Comparison of ENCODE assay signal across 14 cellular contexts in the genomic region with DNA sequence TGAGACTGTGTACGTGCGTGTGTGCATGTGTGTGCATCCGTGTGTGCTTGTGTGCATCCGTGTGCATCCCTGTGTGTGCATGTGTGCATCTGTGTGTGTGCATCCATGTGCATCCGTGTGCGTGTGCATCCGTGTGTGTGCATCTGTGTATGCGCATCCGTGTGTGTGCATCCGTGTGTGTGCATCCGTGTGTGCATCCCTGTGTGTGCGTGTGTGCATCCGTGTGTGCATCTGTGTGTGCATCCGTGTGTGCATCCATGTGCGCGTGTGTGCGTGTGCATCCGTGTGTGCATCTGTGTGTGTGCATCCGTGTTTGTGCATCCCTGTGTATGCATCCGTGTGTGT. TPM values are rescaled to one million over a fixed set of nuclear protein-coding genes. Genes with fewer than 3 reads are reported as not detected.
DNase-seq lines count a peak whose midpoint lies in the region; ATAC-seq and TF ChIP-seq lines count a peak whose summit lies in the region.
"Had no signal": no experiment of that assay in that cellular context is flagged by ENCODE, and none has a peak within 500 bp of the region (broad histone marks: within the 10 kb centered on the region; RNA-seq: fewer than 3 reads in every experiment).

No MANE protein-coding gene starts in this region.

- H2AFZ ChIP-seq in IMR-90 (replicated peaks; ENCODE audit: low read length, poor library complexity) = peak overlapping the region; percentile 51

- peak overlapping the region; percentile 90 to 100 (median 98) for H3K27ac Mint-ChIP-seq in CD8-positive, alpha-beta memory T cell
- H3K27ac Mint-ChIP-seq in activated naive CD8-positive, alpha-beta T cell treated with anti-CD3 and anti-CD28 coated beads, Interleukin-2, amount 10 ng/mL, durations not matched to agents 7 days and 5 days = peak overlapping the region; percentile 52
- H3K27ac Mint-ChIP-seq in natural killer cell = peak overlapping the region; percentile 91 to 93
- H3K27ac Mint-ChIP-seq: type B pancreatic cell had no signal

- H2BK20ac ChIP-seq in IMR-90 (ENCODE audit: low read depth, low read length) = no peak overlapping the region

- no peak overlapping the region for H3K56ac ChIP-seq in IMR-90 (ENCODE audit: extremely low read depth, insufficient read depth, low read length)

- no peak overlapping the region for H3K18ac ChIP-seq in IMR-90 (ENCODE audit: low read depth, low read length)

- no peak overlapping the region for H3K9ac ChIP-seq in IMR-90 (ENCODE audit: low read depth, low read length)

- 98% methylated on average over 17 of the region's 20 CpGs; no CpG with 5 or more reads in 1 of the 2 experiments for WGBS in IMR-90 (ENCODE audit: extremely low coverage in 2 of 2, insufficient read length in 1 of 2), 2 experiments

- POLR2A ChIA-PET in CD8-positive, alpha-beta memory T cell (lab: Charles Lee) = interaction anchor here (0.6 to 1.9 kb wide), 6 partner anchors 9 to 1240 kb away, joined by 3 to 7 read pairs (median 6); no protein-coding TSS in a partner anchor
- POLR2A ChIA-PET in IMR-90 (lab: Charles Lee; ENCODE audit: unreplicated experiment) = no interaction called here
- POLR2A ChIA-PET in activated naive CD8-positive, alpha-beta T cell treated with anti-CD3 and anti-CD28 coated beads, Interleukin-2, amount 10 ng/mL, durations not matched to agents 7 days and 5 days (lab: Charles Lee) = interaction anchor here (0.6 to 2.0 kb wide), 4 partner anchors 24 to 73 kb away, joined by 3 to 14 read pairs (median 4); no protein-coding TSS in a partner anchor

- H3K27me3 Mint-ChIP-seq in CD8-positive, alpha-beta memory T cell = no peaks in the 10 kb centered on the region
- peaks cover 17% of the 10 kb centered on the region for H3K27me3 Mint-ChIP-seq in activated naive CD8-positive, alpha-beta T cell treated with anti-CD3 and anti-CD28 coated beads, Interleukin-2, amount 10 ng/mL, durations not matched to agents 7 days and 5 days
- peaks cover 0 to 12% of the 10 kb centered on the region in 2 donors for H3K27me3 Mint-ChIP-seq in natural killer cell (ENCODE audit: low read depth in 2 of 2)
- H3K27me3 Mint-ChIP-seq: type B pancreatic cell had no signal

- H3K4me2 ChIP-seq in IMR-90 (ENCODE audit: low read depth, low read length) = no peak overlapping the region

- H3K79me1 ChIP-seq in IMR-90 (ENCODE audit: low read depth in 1 of 2, low read length in 2 of 2) = peaks cover 0 to under 1% of the 10 kb centered on the region in 2 experiments; a peak in 1 of 4 replicates

- peak overlapping the region; percentile 62 for H3K27ac ChIP-seq in CD8-positive, alpha-beta memory T cell (ENCODE audit: low read depth, low read length)
- H3K27ac ChIP-seq in IMR-90 (ENCODE audit: insufficient read depth, low read length) = no peak overlapping the region

- H2BK15ac ChIP-seq in IMR-90 (ENCODE audit: low read depth, low read length) = no peak overlapping the region

- peak overlapping the region; percentile 34 for H3K4me3 ChIP-seq in CD8-positive, alpha-beta memory T cell (ENCODE audit: low read length)
- H3K4me3 ChIP-seq in IMR-90 (ENCODE audit: insufficient read depth, low read depth, low read length) = no peak overlapping the region

- H2AK9ac ChIP-seq in IMR-90 (replicated peaks; ENCODE audit: low read depth, low read length, poor library complexity) = peak overlapping the region; percentile 78

- no peak overlapping the region for H4K5ac ChIP-seq in IMR-90 (ENCODE audit: low read depth, low read length)

- H4K8ac ChIP-seq in IMR-90 (ENCODE audit: low read depth in 2 of 2, low read length in 2 of 2) = no peak overlapping the region

- H2BK120ac ChIP-seq in IMR-90 (ENCODE audit: low read depth, low read length) = no peak overlapping the region

- H3K9me3 ChIP-seq in CD8-positive, alpha-beta memory T cell (ENCODE audit: low read length) = no peaks in the 10 kb centered on the region
- no peaks in the 10 kb centered on the region for H3K9me3 ChIP-seq in IMR-90 (ENCODE audit: control insufficient read depth, insufficient read depth, low read length)

- peak overlapping the region; percentile 46 to 82 (median 76) for H3K4me3 Mint-ChIP-seq in CD8-positive, alpha-beta memory T cell
- H3K4me3 Mint-ChIP-seq in activated naive CD8-positive, alpha-beta T cell treated with anti-CD3 and anti-CD28 coated beads, Interleukin-2, amount 10 ng/mL, durations not matched to agents 7 days and 5 days = peak overlapping the region; percentile 19
- H3K4me3 Mint-ChIP-seq in natural killer cell = peak overlapping the region; percentile 77
- H3K4me3 Mint-ChIP-seq: HFFc6, nephron, type B pancreatic cell had no signal

- peak overlapping the region; percentile 75 for H3K14ac ChIP-seq in IMR-90 (replicated peaks; ENCODE audit: low read depth, low read length)

- peak in 1 of 5 donors; percentile 20 for DNase-seq in CD8-positive, alpha-beta memory T cell
- DNase-seq in IMR-90 (no peak), natural killer cell (no peak), RPMI8226 (no peak), NCI-H1417 (lab: John Stamatoyannopoulos, UW) (no peak)
- DNase-seq in activated naive CD8-positive, alpha-beta T cell treated with anti-CD3 and anti-CD28 coated beads, Interleukin-2, amount 10 ng/mL, durations not matched to agents 7 days and 5 days = no peak
- DNase-seq in activated CD4-positive, alpha-beta T cell treated with anti-CD3 and anti-CD28 coated beads for 1 hour = no peak
- DNase-seq: NCI-H1694 had no signal

- no peak for TF ChIP-seq POLR2A in IMR-90 (IDR thresholded peaks at IDR 0.05; ENCODE audit: low read depth, low read length)

- no peaks in the 10 kb centered on the region for H3K36me3 ChIP-seq in CD8-positive, alpha-beta memory T cell (ENCODE audit: insufficient read depth, low read length)
- no peaks in the 10 kb centered on the region for H3K36me3 ChIP-seq in IMR-90 (ENCODE audit: control insufficient read depth, insufficient read depth, low read length)

- H3K36me3 Mint-ChIP-seq in CD8-positive, alpha-beta memory T cell = peaks cover 0 to 33% (median 0%) of the 10 kb centered on the region in 3 donors
- no peaks in the 10 kb centered on the region for H3K36me3 Mint-ChIP-seq in activated naive CD8-positive, alpha-beta T cell treated with anti-CD3 and anti-CD28 coated beads, Interleukin-2, amount 10 ng/mL, durations not matched to agents 7 days and 5 days
- no peaks in the 10 kb centered on the region for H3K36me3 Mint-ChIP-seq in natural killer cell
- H3K36me3 Mint-ChIP-seq: CD4-positive, CD25-positive, alpha-beta regulatory T cell; type B pancreatic cell had no signal

- TF ChIP-seq CTCF in IMR-90 (conservative IDR thresholded peaks at IDR 0.05; ENCODE audit: low read depth, low read length) (no peak), natural killer cell (IDR thresholded peaks at IDR 0.05) (no peak)

- peaks cover 54 to 81% (median 71%) of the 10 kb centered on the region in 3 donors for H3K4me1 Mint-ChIP-seq in CD8-positive, alpha-beta memory T cell
- H3K4me1 Mint-ChIP-seq in activated naive CD8-positive, alpha-beta T cell treated with anti-CD3 and anti-CD28 coated beads, Interleukin-2, amount 10 ng/mL, durations not matched to agents 7 days and 5 days = peaks cover 43% of the 10 kb centered on the region
- H3K4me1 Mint-ChIP-seq in natural killer cell = peaks cover 41 to 51% of the 10 kb centered on the region in 2 donors

- H3K9me3 Mint-ChIP-seq in CD8-positive, alpha-beta memory T cell = no peaks in the 10 kb centered on the region
- no peaks in the 10 kb centered on the region for H3K9me3 Mint-ChIP-seq in activated naive CD8-positive, alpha-beta T cell treated with anti-CD3 and anti-CD28 coated beads, Interleukin-2, amount 10 ng/mL, durations not matched to agents 7 days and 5 days
- no peaks in the 10 kb centered on the region for H3K9me3 Mint-ChIP-seq in natural killer cell
- H3K9me3 Mint-ChIP-seq: CD4-positive, CD25-positive, alpha-beta regulatory T cell; HFFc6; nephron; type B pancreatic cell had no signal

- no TSS peak for BruUV-seq in IMR-90 (replicated peaks; lab: Mats Ljungman, UMichigan)

- H3K4me1 ChIP-seq in CD8-positive, alpha-beta memory T cell (ENCODE audit: insufficient read depth, low read length) = peaks cover 26% of the 10 kb centered on the region
- H3K4me1 ChIP-seq in IMR-90 (ENCODE audit: control insufficient read depth, insufficient read depth, low read length) = peaks cover 13% of the 10 kb centered on the region

- no peak overlapping the region for H2AK5ac ChIP-seq in IMR-90 (ENCODE audit: low read depth, low read length)

- no peaks in the 10 kb centered on the region for H3K27me3 ChIP-seq in CD8-positive, alpha-beta memory T cell (ENCODE audit: insufficient read depth, low read length, poor library complexity, severe bottlenecking)
- no peaks in the 10 kb centered on the region for H3K27me3 ChIP-seq in IMR-90 (ENCODE audit: control insufficient read depth, insufficient read depth, low read length)

- H3K4ac ChIP-seq in IMR-90 (ENCODE audit: low read depth, low read length) = no peak overlapping the region

- ATAC-seq in IMR-90 (ENCODE audit: low read depth) (no peak), natural killer cell (no peak), HG03521 (IDR thresholded peaks at IDR 0.05; ENCODE audit: unreplicated experiment) (no peak)
- no peak for ATAC-seq in activated naive CD8-positive, alpha-beta T cell treated with anti-CD3 and anti-CD28 coated beads, Interleukin-2, amount 10 ng/mL, durations not matched to agents 7 days and 5 days (ENCODE audit: low read depth)
- ATAC-seq: Right ventricle myocardium inferior had no signal

- no peaks in the 10 kb centered on the region for H4K20me1 ChIP-seq in IMR-90 (ENCODE audit: insufficient read depth, low read length)

- CTCF ChIA-PET in CD8-positive, alpha-beta memory T cell (lab: Charles Lee) = interaction anchor here (1.2 to 2.6 kb wide), 3 partner anchors 45 to 58 kb away, joined by 3 to 25 read pairs (median 4); a partner anchor contains a TSS
- CTCF ChIA-PET in IMR-90 (lab: Yijun Ruan, JAX) = interaction anchor here (0.6 to 2.3 kb wide), 2 partner anchors 58 to 1344 kb away, joined by 3 to 5 read pairs; no protein-coding TSS in a partner anchor

- H3K23ac ChIP-seq in IMR-90 (ENCODE audit: low read depth, low read length) = no peak overlapping the region

- no peak overlapping the region for H2BK5ac ChIP-seq in IMR-90 (ENCODE audit: low read depth, low read length, poor library complexity, severe bottlenecking)

- intact Hi-C loops in IMR-90 (cut with micrococcal nuclease) = no loop called here
- intact Hi-C loops in natural killer cell (cut with micrococcal nuclease) = loop anchor here (1.0 to 5.0 kb wide), 4 partner anchors 30 to 101 kb away; a partner anchor contains a TSS

- TF ChIP-seq RAD21 in IMR-90 (IDR thresholded peaks at IDR 0.05; ENCODE audit: low read length) = no peak

- in situ Hi-C loops in IMR-90 (cut with MboI; ENCODE audit: low sequenced_read_pairs) = no loop called here

- dilution Hi-C loops in IMR-90 (cut with HindIII; ENCODE audit: low sequenced_read_pairs, unreplicated experiment) = no loop called here

- H4K91ac ChIP-seq in IMR-90 (ENCODE audit: insufficient read depth, low read depth, low read length) = no peak overlapping the region

- H3K9me1 ChIP-seq in IMR-90 (ENCODE audit: insufficient read depth, low read length) = peaks cover 11% of the 10 kb centered on the region

RNA-seq across cellular contexts. Expression of a gene that starts 5.3 kb away (rescaled TPM):
- total RNA-seq in CD8-positive, alpha-beta memory T cell = 10 to 100 TPM; 46.6 to 47.3 TPM
- 66.6 TPM for polyA plus RNA-seq in CD8-positive, alpha-beta memory T cell
- total RNA-seq in IMR-90 (2012; rRNA removed) = 47.8 and 54.1 TPM in 2 replicates
- 57.8 and 60.8 TPM in 2 replicates for polyA plus RNA-seq in IMR-90 (2012; rRNA removed)
- 57.4 and 63.7 TPM in 2 replicates for polyA plus RNA-seq in IMR-90 (2012; cell fraction: cytosol; rRNA removed)
- polyA plus RNA-seq in IMR-90 (2012; cell fraction: nucleus; rRNA removed; ENCODE audit: low replicate concordance) = 15.2 and 56.8 TPM in 2 replicates
- total RNA-seq in activated naive CD8-positive, alpha-beta T cell treated with anti-CD3 and anti-CD28 coated beads, Interleukin-2, amount 10 ng/mL, durations not matched to agents 7 days and 5 days = 10 to 100 TPM; 48.1 to 52.0 TPM
- 10 to 100 TPM; 12.8 to 13.8 (median 13.8) TPM for total RNA-seq in natural killer cell

RNA-seq across cellular contexts. Expression of a gene that starts 50.3 kb away (rescaled TPM):
- 10 to 100 TPM; 39.9 to 42.0 TPM for total RNA-seq in CD8-positive, alpha-beta memory T cell
- polyA plus RNA-seq in CD8-positive, alpha-beta memory T cell = 18.0 TPM
- 10.8 and 15.6 TPM in 2 replicates for total RNA-seq in IMR-90 (2012; rRNA removed)
- polyA plus RNA-seq in IMR-90 (2012; rRNA removed) = 13.5 and 21.0 TPM in 2 replicates
- 2.5 and 4.0 TPM in 2 replicates for polyA plus RNA-seq in IMR-90 (2012; cell fraction: cytosol; rRNA removed)
- polyA plus RNA-seq in IMR-90 (2012; cell fraction: nucleus; rRNA removed; ENCODE audit: low replicate concordance) = 10.1 and 46.4 TPM in 2 replicates
- 10 to 100 TPM; 48.3 to 53.1 TPM for total RNA-seq in activated naive CD8-positive, alpha-beta T cell treated with anti-CD3 and anti-CD28 coated beads, Interleukin-2, amount 10 ng/mL, durations not matched to agents 7 days and 5 days
- total RNA-seq in natural killer cell = 10 to 100 TPM; 55.9 to 60.7 (median 58.1) TPM

Comparison
In these comparisons a context has a peak if more than half of its experiments do, and no peak if none do; other contexts are left out.
1. H3K4me3 Mint-ChIP-seq: peak in every context shown above with its lines; median percentile 77 in natural killer cell; 76 in CD8-positive, alpha-beta memory T cell; 19 in activated naive CD8-positive, alpha-beta T cell treated with anti-CD3 and anti-CD28 coated beads, Interleukin-2, amount 10 ng/mL, durations not matched to agents 7 days and 5 days.